Comparison of ENCODE assay signal across 8 cellular contexts in genomic region chr9:129597355-129598088, GRCh38. TPM values are rescaled to one million over a fixed set of nuclear protein-coding genes. Genes with fewer than 3 reads are reported as not detected.
DNase-seq lines count a peak whose midpoint lies in the region; ATAC-seq and TF ChIP-seq lines count a peak whose summit lies in the region.

No MANE protein-coding gene starts in this region.

- H3K9ac ChIP-seq in iPS-18a (ENCODE audit: low read length) (no peak overlapping the region), skeletal muscle satellite cell (ENCODE audit: low read depth, low read length) (peak overlapping the region; percentile 75)

- H3K27ac Mint-ChIP-seq in activated naive CD4-positive, alpha-beta T cell treated with anti-CD3 and anti-CD28 coated beads for 36 hours, result no peak overlapping the region

- H3K4me3 Mint-ChIP-seq in activated naive CD4-positive, alpha-beta T cell treated with anti-CD3 and anti-CD28 coated beads for 36 hours, result peak overlapping the region; percentile 3

- H3K36me3 Mint-ChIP-seq in activated naive CD4-positive, alpha-beta T cell treated with anti-CD3 and anti-CD28 coated beads for 36 hours (ENCODE audit: low read depth), result no peaks in the 10 kb centered on the region

- intact Hi-C loops in activated naive CD4-positive, alpha-beta T cell treated with anti-CD3 and anti-CD28 coated beads for 36 hours (cut with micrococcal nuclease), result no loop called here
- intact Hi-C loops in adrenal gland (cut with DNase I), result no loop called here

- H3K4me2 ChIP-seq in skeletal muscle satellite cell (ENCODE audit: low read length), result peak overlapping the region; percentile 91

- peaks cover 6% of the 10 kb centered on the region for H3K27me3 Mint-ChIP-seq in activated naive CD4-positive, alpha-beta T cell treated with anti-CD3 and anti-CD28 coated beads for 36 hours (ENCODE audit: low read depth)

- peak overlapping the region in 2 of 4 donors; percentile 29 to 51 for H3K4me3 ChIP-seq in adrenal gland
- peak overlapping the region; percentile 53 for H3K4me3 ChIP-seq in iPS-18a (ENCODE audit: low read length)
- peak overlapping the region; percentile 64 for H3K4me3 ChIP-seq in skeletal muscle satellite cell (ENCODE audit: low read length)

- H3K9me3 ChIP-seq in adrenal gland (replicated peaks in 1 of 3) (no peaks in the 10 kb centered on the region), iPS-18a (ENCODE audit: control insufficient read depth, low read depth, low read length) (no peaks in the 10 kb centered on the region), skeletal muscle satellite cell (replicated peaks; ENCODE audit: low read length) (no peaks in the 10 kb centered on the region)

- ATAC-seq in HG02763 (IDR thresholded peaks at IDR 0.05; ENCODE audit: unreplicated experiment), result no peak

- H3K27ac ChIP-seq in adrenal gland, result peak overlapping the region in 4 of 5 donors; percentile 4 to 94 (median 86)
- no peak overlapping the region for H3K27ac ChIP-seq in iPS-18a (ENCODE audit: low read length)

- H3K9me3 Mint-ChIP-seq in activated naive CD4-positive, alpha-beta T cell treated with anti-CD3 and anti-CD28 coated beads for 36 hours, result no peaks in the 10 kb centered on the region

- 3 to 36% (median 11%) methylated on average over 3 to 57 of the region's 57 CpGs for WGBS in adrenal gland, 4 donors

- DNase-seq in activated naive CD4-positive, alpha-beta T cell treated with anti-CD3 and anti-CD28 coated beads for 36 hours, result peak; percentile 58
- no peak for DNase-seq in activated naive CD4-positive, alpha-beta T cell treated with anti-CD3 and anti-CD28 coated beads, Interleukin-2, amount 50 U/mL, for 16 hours
- DNase-seq in adrenal gland (peak; percentile 75 to 88 (median 85)), DMS79 treated with DMSO at 0.1 percent for 48 hours (lab: John Stamatoyannopoulos, UW) (no peak), NCI-H1092 treated with DMSO at 0.1 percent for 48 hours (lab: John Stamatoyannopoulos, UW) (no peak)

- peaks cover 10% of the 10 kb centered on the region for H3K4me1 Mint-ChIP-seq in activated naive CD4-positive, alpha-beta T cell treated with anti-CD3 and anti-CD28 coated beads for 36 hours (ENCODE audit: low read depth)

- CTCF ChIA-PET in activated naive CD4-positive, alpha-beta T cell treated with anti-CD3 and anti-CD28 coated beads for 36 hours (lab: Charles Lee), result interaction anchor here (0.6 to 1.4 kb wide), 2 partner anchors 192 to 458 kb away, joined by 3 to 4 read pairs; no protein-coding TSS in a partner anchor

- no peak for TF ChIP-seq CTCF in adrenal gland (IDR thresholded peaks at IDR 0.05)

- H3K4me1 ChIP-seq in adrenal gland (replicated peaks in 1 of 2), result peaks cover 17 to 18% of the 10 kb centered on the region in 2 donors
- H3K4me1 ChIP-seq in iPS-18a (ENCODE audit: control insufficient read depth, low read depth, low read length), result peaks cover 24% of the 10 kb centered on the region
- peaks cover 31% of the 10 kb centered on the region for H3K4me1 ChIP-seq in skeletal muscle satellite cell (ENCODE audit: control insufficient read depth, insufficient read depth, low read length)

- no peaks in the 10 kb centered on the region for H3K27me3 ChIP-seq in adrenal gland
- peaks cover 49% of the 10 kb centered on the region for H3K27me3 ChIP-seq in iPS-18a (ENCODE audit: control insufficient read depth, insufficient read depth, low read length)
- no peaks in the 10 kb centered on the region for H3K27me3 ChIP-seq in skeletal muscle satellite cell (ENCODE audit: control insufficient read depth, insufficient read depth, low read length)

- H3K36me3 ChIP-seq in adrenal gland (replicated peaks in 1 of 2) (no peaks in the 10 kb centered on the region), iPS-18a (ENCODE audit: control insufficient read depth, low read depth, low read length) (no peaks in the 10 kb centered on the region), skeletal muscle satellite cell (ENCODE audit: insufficient read depth, low read length) (no peaks in the 10 kb centered on the region)

- TF ChIP-seq POLR2A in adrenal gland (IDR thresholded peaks at IDR 0.05), result no peak

RNA-seq across cellular contexts. Expression of gene C9orf50, which starts 23.4 kb away (rescaled TPM):
- not detected for total RNA-seq in activated naive CD4-positive, alpha-beta T cell treated with anti-CD3 and anti-CD28 coated beads for 36 hours
- total RNA-seq in adrenal gland, result under 1 TPM in 2 of 8 donors, not detected in 6; 0.14 to 0.37 TPM
- polyA plus RNA-seq in adrenal gland, result under 1 TPM in 2 of 3 donors, not detected in 1; 0.56 to 0.74 TPM
- total RNA-seq in skeletal muscle satellite cell (2012; rRNA removed), result not detected in 2 replicates

RNA-seq across cellular contexts. Expression of gene NTMT1, which starts 28.4 kb away (rescaled TPM):
- 10 to 100 TPM; 58.6 to 59.3 TPM for total RNA-seq in activated naive CD4-positive, alpha-beta T cell treated with anti-CD3 and anti-CD28 coated beads for 36 hours
- 100 to 1,000 TPM in 4 of 8 donors, 10 to 100 TPM in 4; 27.2 to 190 (median 88.3) TPM for total RNA-seq in adrenal gland
- 100 to 1,000 TPM in 1 of 3 donors, 10 to 100 TPM in 2; 40.0 to 122 (median 87.5) TPM for polyA plus RNA-seq in adrenal gland
- 26.4 and 41.9 TPM in 2 replicates for total RNA-seq in skeletal muscle satellite cell (2012; rRNA removed)

RNA-seq across cellular contexts. Expression of gene ASB6, which starts 44.4 kb away (rescaled TPM):
- total RNA-seq in activated naive CD4-positive, alpha-beta T cell treated with anti-CD3 and anti-CD28 coated beads for 36 hours, result 10 to 100 TPM; 13.0 to 13.8 TPM
- 10 to 100 TPM; 21.3 to 31.8 (median 26.8) TPM for total RNA-seq in adrenal gland
- polyA plus RNA-seq in adrenal gland, result 10 to 100 TPM; 11.2 to 34.2 (median 30.6) TPM
- total RNA-seq in skeletal muscle satellite cell (2012; rRNA removed), result 17.7 and 19.0 TPM in 2 replicates

Comparison
In these comparisons a context has a peak if more than half of its experiments do, and no peak if none do; other contexts are left out.
1. DNase-seq: peak in activated naive CD4-positive, alpha-beta T cell treated with anti-CD3 and anti-CD28 coated beads for 36 hours (single experiment) and adrenal gland (7 of 7); none in activated naive CD4-positive, alpha-beta T cell treated with anti-CD3 and anti-CD28 coated beads, Interleukin-2, amount 50 U/mL, for 16 hours (single experiment), DMS79 treated with DMSO at 0.1 percent for 48 hours (single experiment) and NCI-H1092 treated with DMSO at 0.1 percent for 48 hours (single experiment).